2 cellular contexts compared by ENCODE assay signal in the genomic region with DNA sequence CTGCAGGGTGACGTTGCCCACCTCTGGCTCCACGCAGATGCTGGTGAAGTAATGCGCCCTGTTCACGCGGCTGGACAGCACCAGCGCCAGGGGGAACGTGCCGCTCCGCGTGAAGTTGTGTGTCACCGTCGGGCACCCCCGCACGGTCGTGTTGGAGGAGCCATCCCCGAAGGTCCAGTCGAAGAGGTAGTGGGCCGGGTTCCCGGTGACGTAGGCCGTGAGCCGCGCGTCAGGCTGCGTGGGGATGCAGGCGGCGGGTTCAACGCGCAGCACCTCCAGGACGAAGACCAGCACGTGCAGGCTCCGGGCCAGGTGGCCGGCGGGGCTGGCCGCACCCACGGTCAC. TPM values are rescaled to one million over a fixed set of nuclear protein-coding genes. Genes with fewer than 3 reads are reported as not detected.
"Had no signal": no experiment of that assay in that cellular context is flagged by ENCODE, and none has a peak within 500 bp of the region (broad histone marks: within the 10 kb centered on the region; RNA-seq: fewer than 3 reads in every experiment).

No MANE protein-coding gene starts in this region.

RNA-seq across cellular contexts. Expression of gene RAB26, which starts 37.4 kb away (rescaled TPM):
- total RNA-seq: mesenteric fat pad; naive thymus-derived CD8-positive, alpha-beta T cell had no signal
